Comparison of ENCODE assay signal across 8 cellular contexts in genomic region chr16:87869061-87869878, GRCh38. TPM values are rescaled to one million over a fixed set of nuclear protein-coding genes. Genes with fewer than 3 reads are reported as not detected.
DNase-seq lines count a peak whose midpoint lies in the region; ATAC-seq and TF ChIP-seq lines count a peak whose summit lies in the region.
"Not testable (repeated sequence)": the region's sequence is repeated elsewhere in the genome, so short reads cannot be mapped to it uniquely, and the experiment has no call there.

SLC7A5 (minus strand) TSS chr16:87869507; CDS start chr16:87869422, 85 bp downstream.

- H3K36me3 ChIP-seq in SK-N-MC (ENCODE audit: insufficient read depth, low read length): not testable (repeated sequence)

- ATAC-seq in GM21576 (IDR thresholded peaks at IDR 0.05; ENCODE audit: unreplicated experiment) (peak; percentile 43), natural killer cell (peak; percentile 81 to 91 (median 85))

- not testable (repeated sequence) for H3K9me3 ChIP-seq in SK-N-MC (ENCODE audit: low read depth, low read length)

- peaks cover 7 to 15% of the 10 kb centered on the region in 2 donors for H3K27me3 Mint-ChIP-seq in natural killer cell (ENCODE audit: low read depth in 2 of 2)

- H3K36me3 Mint-ChIP-seq in natural killer cell: not testable (repeated sequence)

- peak within 1 kb of the TSS; percentile 90 for H3K4me3 Mint-ChIP-seq in natural killer cell

- peaks cover 9 to 17% of the 10 kb centered on the region in 2 donors for H3K4me1 Mint-ChIP-seq in natural killer cell

- H3K27ac Mint-ChIP-seq in natural killer cell: peak within 1 kb of the TSS; percentile 90 to 94

- H3K9me3 Mint-ChIP-seq in natural killer cell: not testable (repeated sequence)

- intact Hi-C loops in natural killer cell (cut with micrococcal nuclease): not testable (repeated sequence)

- H3K4me3 ChIP-seq in Jurkat, Clone E6-1 (ENCODE audit: low read length): peak within 1 kb of the TSS; percentile 71
- H3K4me3 ChIP-seq in SK-N-MC: peak within 1 kb of the TSS; percentile 78
- H3K4me3 ChIP-seq in fibroblast of pulmonary artery (replicated peaks; ENCODE audit: low read depth, low read length): peak within 1 kb of the TSS; percentile 64

- not testable (repeated sequence) for H3K27ac ChIP-seq in SK-N-MC

- TF ChIP-seq CTCF in fibroblast of pulmonary artery (IDR thresholded peaks at IDR 0.05; ENCODE audit: low read length, missing control alignments); natural killer cell (IDR thresholded peaks at IDR 0.05): not testable (repeated sequence)

- DNase-seq in D341Med (ENCODE audit: low spot score): peak; percentile 89
- peak; percentile 44 for DNase-seq in Jurkat, Clone E6-1 (ENCODE audit: low read depth, low spot score)
- not testable (repeated sequence) for DNase-seq in SK-N-MC (ENCODE audit: low read depth, low spot score)
- DNase-seq in activated gamma-delta T cell (lab: John Stamatoyannopoulos, UW): peak; percentile 84
- DNase-seq in fibroblast of pulmonary artery (ENCODE audit: low read depth): peak; percentile 79
- DNase-seq in natural killer cell: peak; percentile 89
- peak; percentile 73 to 75 for DNase-seq in stimulated activated CD8-positive, alpha-beta memory T cell treated with anti-CD3 and anti-CD28 coated beads, Interleukin-7, amount 100 ng/mL, for 1 hour (ENCODE audit: low read depth in 2 of 2)

- H3K9ac ChIP-seq in SK-N-MC (ENCODE audit: insufficient read length): peak within 1 kb of the TSS; percentile 59

RNA-seq across cellular contexts. Expression of gene SLC7A5, which starts in this region (rescaled TPM):
- polyA plus RNA-seq in Jurkat, Clone E6-1 (2012; ENCODE audit: insufficient read depth, insufficient read length): 127 TPM
- total RNA-seq in natural killer cell: 10 to 100 TPM; 27.2 to 66.1 (median 34.2) TPM
